ENCODE assay signal across 11 cellular contexts in genomic region chr16:70696952-70697600, GRCh38. TPM values are rescaled to one million over a fixed set of nuclear protein-coding genes. Genes with fewer than 3 reads are reported as not detected.
DNase-seq lines count a peak whose midpoint lies in the region; ATAC-seq, FAIRE-seq and TF ChIP-seq lines count a peak whose summit lies in the region.
"Had no signal": no experiment of that assay in that cellular context is flagged by ENCODE, and none has a peak within 500 bp of the region (broad histone marks: within the 10 kb centered on the region; RNA-seq: fewer than 3 reads in every experiment).

No MANE protein-coding gene starts in this region.

- POLR2A ChIA-PET in MCF 10A (lab: Yijun Ruan, JAX) = interaction anchor here (0.6 to 3.0 kb wide), 3 partner anchors 18 to 111 kb away, joined by 3 to 20 read pairs (median 3); no protein-coding TSS in a partner anchor

- BruUV-seq in MCF 10A (replicated peaks; lab: Mats Ljungman, UMichigan) (no TSS peak), mammary epithelial cell (replicated peaks; lab: Mats Ljungman, UMichigan) (no TSS peak)

- H3K36me3 Mint-ChIP-seq in MCF 10A (ENCODE audit: insufficient read depth, unreplicated experiment) = peaks cover 4% of the 10 kb centered on the region

- no peak overlapping the region for H3K4me3 Mint-ChIP-seq in MCF 10A (ENCODE audit: unreplicated experiment)
- H3K4me3 Mint-ChIP-seq: stimulated activated memory B cell treated with anti-CD40 and anti-IgM and Interleukin-4, amounts not matched to agents 10 μg/mL and 1 μg/mL and 100 μg/mL, for 72 hours had no signal

- 19% methylated on average over 15 of the region's 19 CpGs for WGBS in mammary epithelial cell (ENCODE audit: low coverage, missing lambda C conversion rate)
- WGBS in mesodermal cell (ENCODE audit: insufficient coverage in 2 of 2), 2 experiments = 66 to 73% methylated on average over 10 to 12 of the region's 19 CpGs

- no peaks in the 10 kb centered on the region for H4K20me1 ChIP-seq in mammary epithelial cell (ENCODE audit: insufficient read depth, low read length)

- no peak for TF ChIP-seq CTCF in MCF 10A (IDR thresholded peaks at IDR 0.05; ENCODE audit: unreplicated experiment)
- no peak for TF ChIP-seq CTCF in mammary epithelial cell (conservative IDR thresholded peaks at IDR 0.05 in 1 of 2, IDR thresholded peaks at IDR 0.05 in 1 of 2; ENCODE audit: extremely low read depth in 1 of 2, insufficient read depth in 1 of 2, low read depth in 1 of 2, low read length in 2 of 2)
- no peak for TF ChIP-seq CTCF in upper lobe of right lung (IDR thresholded peaks at IDR 0.05)

- DNase-seq in MCF 10A (ENCODE audit: unreplicated experiment) (no peak), mammary epithelial cell (no peak), upper lobe of right lung (peak; percentile 82), GM19239 (ENCODE audit: insufficient read length, low spot score) (no peak), NCI-H1417 (lab: John Stamatoyannopoulos, UW) (no peak), NCI-H345 treated with DMSO at 0.1 percent for 48 hours (lab: John Stamatoyannopoulos, UW; ENCODE audit: unreplicated experiment) (no peak)

- H3K27me3 ChIP-seq in mammary epithelial cell (ENCODE audit: insufficient read depth, low read length) (no peaks in the 10 kb centered on the region), upper lobe of right lung (no peaks in the 10 kb centered on the region)

- no peak overlapping the region for H3K4me2 ChIP-seq in mammary epithelial cell (ENCODE audit: insufficient read depth, low read depth, low read length)

- no peaks in the 10 kb centered on the region for H3K36me3 ChIP-seq in mammary epithelial cell (ENCODE audit: insufficient read depth, low read length)
- H3K36me3 ChIP-seq in mesodermal cell (ENCODE audit: control insufficient read depth, insufficient read depth, low read length) = peaks cover 15% of the 10 kb centered on the region
- H3K36me3 ChIP-seq in upper lobe of right lung = peaks cover 11% of the 10 kb centered on the region

- H3K9ac ChIP-seq in mammary epithelial cell (ENCODE audit: insufficient read depth, low read length) = no peak overlapping the region

- peaks cover 58% of the 10 kb centered on the region for H3K4me1 Mint-ChIP-seq in MCF 10A (ENCODE audit: insufficient read depth, unreplicated experiment)

- H3K4me3 ChIP-seq in mammary epithelial cell (replicated peaks in 1 of 3; ENCODE audit: insufficient read depth in 1 of 3, low read depth in 2 of 3, low read length in 3 of 3) (no peak overlapping the region), mesodermal cell (ENCODE audit: extremely low read depth, insufficient read depth, low read length, poor library complexity, severe bottlenecking) (no peak overlapping the region), upper lobe of right lung (no peak overlapping the region)
- H3K4me3 ChIP-seq: SK-N-MC had no signal

- no peaks in the 10 kb centered on the region for H3K79me2 ChIP-seq in mammary epithelial cell (ENCODE audit: insufficient read depth, low read length)

- peak overlapping the region; percentile 68 for H3K27ac Mint-ChIP-seq in MCF 10A (ENCODE audit: low read depth, unreplicated experiment)
- H3K27ac Mint-ChIP-seq: stimulated activated memory B cell treated with anti-CD40 and anti-IgM and Interleukin-4, amounts not matched to agents 10 μg/mL and 1 μg/mL and 100 μg/mL, for 72 hours had no signal

- no peaks in the 10 kb centered on the region for H3K9me3 Mint-ChIP-seq in MCF 10A (ENCODE audit: unreplicated experiment)
- H3K9me3 Mint-ChIP-seq: stimulated activated memory B cell treated with anti-CD40 and anti-IgM and Interleukin-4, amounts not matched to agents 10 μg/mL and 1 μg/mL and 100 μg/mL, for 72 hours had no signal

- in situ Hi-C loops in mammary epithelial cell (cut with MboI; ENCODE audit: low sequenced_read_pairs in 2 of 2) = no loop called here

- H3K4me1 ChIP-seq in mammary epithelial cell (ENCODE audit: insufficient read depth, low read length) (peaks cover 89% of the 10 kb centered on the region), mesodermal cell (ENCODE audit: control insufficient read depth, insufficient read depth, low read length, poor library complexity, severe bottlenecking) (peaks cover 63% of the 10 kb centered on the region), upper lobe of right lung (peaks cover 61% of the 10 kb centered on the region)

- intact Hi-C loops in MCF 10A (cut with micrococcal nuclease) = no loop called here
- intact Hi-C loops in mammary epithelial cell (cut with micrococcal nuclease) = no loop called here
- intact Hi-C loops in upper lobe of right lung (cut with DNase I) = no loop called here

- FAIRE-seq in GM19239 (lab: Jason Lieb, UNC) = no peak
- FAIRE-seq: HepG2 had no signal

- ATAC-seq in upper lobe of right lung = peak; percentile 69
- ATAC-seq: HepG2; stimulated activated memory B cell treated with anti-CD40 and anti-IgM and Interleukin-4, amounts not matched to agents 10 μg/mL and 1 μg/mL and 100 μg/mL, for 72 hours had no signal

- no peak overlapping the region for H3K27ac ChIP-seq in mammary epithelial cell (ENCODE audit: insufficient read depth, low read depth, low read length)
- H3K27ac ChIP-seq in angular gyrus (ENCODE audit: low read depth, low read length) = peak overlapping the region; percentile 41
- peak overlapping the region; percentile 53 for H3K27ac ChIP-seq in mesodermal cell (ENCODE audit: low read depth, low read length, severe bottlenecking)
- H3K27ac ChIP-seq in upper lobe of right lung = peak overlapping the region; percentile 60
- H3K27ac ChIP-seq: SK-N-MC had no signal

- dilution Hi-C loops in mammary epithelial cell (cut with HindIII; ENCODE audit: low sequenced_read_pairs) = no loop called here

- H3K9me3 ChIP-seq in mammary epithelial cell (replicated peaks; ENCODE audit: insufficient read depth, low read length) (no peaks in the 10 kb centered on the region), mesodermal cell (ENCODE audit: control insufficient read depth, low read length) (no peaks in the 10 kb centered on the region), upper lobe of right lung (no peaks in the 10 kb centered on the region)

- H2AFZ ChIP-seq in mammary epithelial cell (ENCODE audit: low read depth, low read length) = no peak overlapping the region

- CTCF ChIA-PET in MCF 10A (lab: Yijun Ruan, JAX) = interaction anchor here (0.5 to 2.2 kb wide), 4 partner anchors 12 to 137 kb away, joined by 3 to 10 read pairs (median 4); no protein-coding TSS in a partner anchor
- CTCF ChIA-PET in mammary epithelial cell (lab: Charles Lee; ENCODE audit: low non-redundant PET) = no interaction called here

- H3K27me3 Mint-ChIP-seq in MCF 10A (ENCODE audit: insufficient read depth, unreplicated experiment) = no peaks in the 10 kb centered on the region
- H3K27me3 Mint-ChIP-seq: stimulated activated memory B cell treated with anti-CD40 and anti-IgM and Interleukin-4, amounts not matched to agents 10 μg/mL and 1 μg/mL and 100 μg/mL, for 72 hours had no signal

RNA-seq across cellular contexts. Expression of gene MTSS2, which starts 11.2 kb away (rescaled TPM):
- total RNA-seq in MCF 10A (2022) (75.8 and 78.7 TPM in 2 replicates), mammary epithelial cell (10 to 100 TPM; 25.8 to 42.9 TPM), upper lobe of right lung (81.3 TPM)
- polyA plus RNA-seq in mammary epithelial cell = 46.7 TPM
- 28.8 TPM for polyA minus RNA-seq in mammary epithelial cell
- polyA plus RNA-seq in mesodermal cell (2013, experiment 1 of 2) = 57.6 TPM
- polyA plus RNA-seq in mesodermal cell (2013, experiment 2 of 2) = 44.7 TPM

RNA-seq across cellular contexts. Expression of gene IL34, which starts 50.7 kb away (rescaled TPM):
- not detected in 2 replicates for total RNA-seq in MCF 10A (2022)
- total RNA-seq in mammary epithelial cell = 10 to 100 TPM in 1 of 2 donors, under 1 TPM in 1; 0.49 to 42.7 TPM
- polyA plus RNA-seq in mammary epithelial cell = 0.84 TPM
- 2.3 TPM for polyA minus RNA-seq in mammary epithelial cell
- not detected for polyA plus RNA-seq in mesodermal cell (2013, experiment 1 of 2)
- polyA plus RNA-seq in mesodermal cell (2013, experiment 2 of 2) = not detected
- total RNA-seq in upper lobe of right lung = 3.3 TPM
